22 cellular contexts compared by ENCODE assay signal in the genomic region with DNA sequence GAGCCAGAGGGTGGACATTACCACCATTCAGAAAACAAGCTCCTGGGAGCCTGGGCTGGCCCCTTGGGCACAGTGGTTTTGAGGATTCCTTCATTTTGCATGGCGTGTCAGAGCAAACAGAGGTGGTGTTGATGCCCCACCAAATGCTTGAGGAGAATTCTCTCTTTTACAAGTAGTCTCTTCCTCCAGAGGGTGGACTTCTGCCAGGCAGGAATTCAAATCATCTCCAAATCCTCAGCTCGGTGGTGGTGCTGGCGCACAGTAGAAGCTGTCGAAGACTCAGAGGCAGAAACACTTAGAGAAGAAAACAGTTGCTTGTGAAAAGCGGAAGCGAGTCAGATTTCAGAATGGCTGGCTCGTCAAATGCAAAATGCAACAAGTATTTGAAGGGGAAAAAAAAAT. TPM values are rescaled to one million over a fixed set of nuclear protein-coding genes. Genes with fewer than 3 reads are reported as not detected.
DNase-seq lines count a peak whose midpoint lies in the region; ATAC-seq and TF ChIP-seq lines count a peak whose summit lies in the region.
"Had no signal": no experiment of that assay in that cellular context is flagged by ENCODE, and none has a peak within 500 bp of the region (broad histone marks: within the 10 kb centered on the region; RNA-seq: fewer than 3 reads in every experiment).

No MANE protein-coding gene starts in this region.

- H3K27ac ChIP-seq in sigmoid colon (no peak overlapping the region), testis (no peak overlapping the region)
- H3K27ac ChIP-seq: colonic mucosa, epithelial cell of prostate, parathyroid adenoma had no signal

- H3K4me3 ChIP-seq in sigmoid colon (no peak overlapping the region), testis (no peak overlapping the region)
- H3K4me3 ChIP-seq: colonic mucosa, GM23338 had no signal

- TF ChIP-seq POLR2A in sigmoid colon (IDR thresholded peaks at IDR 0.05) = no peak
- no peak for TF ChIP-seq POLR2A in testis (IDR thresholded peaks at IDR 0.05)

- 71 to 90% methylated on average over 7 of the region's 7 CpGs for WGBS in sigmoid colon, 2 donors
- WGBS in testis, 2 donors = 80 to 95% methylated on average over 7 of the region's 7 CpGs

- no peak for ATAC-seq in HG02852 (IDR thresholded peaks at IDR 0.05; ENCODE audit: unreplicated experiment)
- ATAC-seq: GM23338 had no signal

- H3K36me3 ChIP-seq in sigmoid colon (no peaks in the 10 kb centered on the region), testis (ENCODE audit: low read depth, missing control alignments) (no peaks in the 10 kb centered on the region)
- H3K36me3 ChIP-seq: BE2C, colonic mucosa had no signal

- H3K4me1 ChIP-seq in sigmoid colon (no peaks in the 10 kb centered on the region), testis (peaks cover 12% of the 10 kb centered on the region)
- H3K4me1 ChIP-seq: BE2C, colonic mucosa, parathyroid adenoma had no signal

- H3K27me3 ChIP-seq in sigmoid colon (no peaks in the 10 kb centered on the region), testis (no peaks in the 10 kb centered on the region)
- H3K27me3 ChIP-seq: BE2C, colonic mucosa had no signal

- H3K9me3 ChIP-seq in sigmoid colon (peaks cover 0 to 3% (median 0%) of the 10 kb centered on the region in 4 donors), testis (no peaks in the 10 kb centered on the region)
- H3K9me3 ChIP-seq: BE2C, colonic mucosa had no signal

- intact Hi-C loops in sigmoid colon (cut with DNase I) = no loop called here
- intact Hi-C loops in testis (cut with DNase I; ENCODE audit: low total_unique reads) = no loop called here

- no peak for TF ChIP-seq EP300 in sigmoid colon (IDR thresholded peaks at IDR 0.05)

- DNase-seq in HCEC 1CT (peak; percentile 19), MV-4-11 (lab: John Stamatoyannopoulos, UW) (peak; percentile 81), epidermal melanocyte (ENCODE audit: insufficient read length, low spot score) (peak; percentile 66), sigmoid colon (peak; percentile 40), testis (no peak), NCI-H226 (no peak)
- DNase-seq: activated CD4-positive, alpha-beta T cell treated with anti-CD3 and anti-CD28 coated beads for 4 hours; activated naive CD4-positive, alpha-beta T cell treated with anti-CD3 and anti-CD28 coated beads, Interleukin-2, amount 10 ng/mL, durations not matched to agents 7 days and 5 days; BE2C; colonic mucosa; naive B cell; NCI-H1694; NCI-H446; stimulated activated CD4-positive, alpha-beta T cell treated with anti-CD3 and anti-CD28 coated beads, Interleukin-4, amount 100 ng/mL, for 4 hours; stimulated activated CD8-positive, alpha-beta memory T cell treated with anti-CD3 and anti-CD28 coated beads, Interleukin-4, amount 100 ng/mL, for 48 hours; T-helper 9 cell had no signal

- TF ChIP-seq CTCF in sigmoid colon (IDR thresholded peaks at IDR 0.05) (no peak), testis (IDR thresholded peaks at IDR 0.05) (no peak)

RNA-seq across cellular contexts. Expression of a gene that starts 3.4 kb away (rescaled TPM):
- total RNA-seq in sigmoid colon (1 to 10 TPM in 3 of 4 donors, not detected in 1; 2.2 to 9.1 (median 2.6) TPM), testis (1 to 10 TPM; 2.0 to 6.6 TPM)
- polyA plus RNA-seq in sigmoid colon (10 to 100 TPM in 1 of 3 donors, 1 to 10 TPM in 2; 1.2 to 28.8 (median 4.9) TPM), testis (ENCODE audit: insufficient read depth, low read depth, low replicate concordance) (35.5 TPM)
- polyA plus RNA-seq: GM23338 had no signal

RNA-seq across cellular contexts. Expression of a gene that starts 14.3 kb away (rescaled TPM):
- not detected for total RNA-seq in sigmoid colon
- polyA plus RNA-seq in sigmoid colon = not detected
- total RNA-seq in testis = under 1 TPM; 0.16 to 0.25 TPM
- 2.9 TPM for polyA plus RNA-seq in testis (ENCODE audit: insufficient read depth, low read depth, low replicate concordance)
- total RNA-seq: colonic mucosa, GM23338, lower leg skin, temporal lobe had no signal
- polyA plus RNA-seq: GM23338 had no signal

RNA-seq across cellular contexts. Expression of a gene that starts 39.5 kb away (rescaled TPM):
- not detected for total RNA-seq in sigmoid colon
- polyA plus RNA-seq in sigmoid colon = under 1 TPM in 1 of 3 donors, not detected in 2; 0.98 TPM
- total RNA-seq in testis = under 1 TPM; 0.08 to 0.62 TPM
- 9.9 TPM for polyA plus RNA-seq in testis (ENCODE audit: insufficient read depth, low read depth, low replicate concordance)

Comparison
In these comparisons a context has a peak if more than half of its experiments do, and no peak if none do; other contexts are left out.
1. DNase-seq: peak in HCEC 1CT (single experiment), MV-4-11 (single experiment), epidermal melanocyte (single experiment) and sigmoid colon (single experiment); none in testis (single experiment) and NCI-H226 (single experiment).